Comparison of ENCODE assay signal across 5 cellular contexts in the genomic region with DNA sequence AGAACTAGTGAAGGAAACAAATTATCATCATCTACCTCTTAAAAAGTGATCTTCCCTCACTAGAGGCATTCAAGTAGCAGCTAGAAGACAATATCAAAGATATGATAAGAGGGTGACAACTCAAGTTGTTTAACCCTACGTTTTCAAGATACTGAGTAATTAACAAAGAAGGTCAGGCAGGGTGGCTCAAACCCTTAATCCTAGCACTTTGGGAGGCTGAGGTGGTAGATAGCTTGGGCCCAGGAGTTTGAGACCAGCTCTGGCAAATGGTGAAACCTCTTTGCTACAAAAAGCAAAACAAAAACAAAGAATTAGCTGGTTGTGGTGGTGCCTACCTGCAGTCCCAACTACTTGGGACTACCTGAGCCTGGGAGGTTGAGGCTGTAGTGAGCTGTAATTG.
"Had no signal": no experiment of that assay in that cellular context is flagged by ENCODE, and none has a peak within 500 bp of the region (broad histone marks: within the 10 kb centered on the region; RNA-seq: fewer than 3 reads in every experiment).

No MANE protein-coding gene starts in this region.

- H3K27ac ChIP-seq: HL-60 had no signal

- H3K4me1 Mint-ChIP-seq: IgD-negative memory B cell had no signal

- H3K4me3 Mint-ChIP-seq: IgD-negative memory B cell had no signal

- H3K4me3 ChIP-seq: K562 had no signal

- H3K27ac Mint-ChIP-seq: IgD-negative memory B cell had no signal

- H3K27me3 Mint-ChIP-seq: IgD-negative memory B cell had no signal

- DNase-seq: IMR-90, KBM-7 had no signal

- H3K36me3 Mint-ChIP-seq: IgD-negative memory B cell had no signal
